In the genomic region with DNA sequence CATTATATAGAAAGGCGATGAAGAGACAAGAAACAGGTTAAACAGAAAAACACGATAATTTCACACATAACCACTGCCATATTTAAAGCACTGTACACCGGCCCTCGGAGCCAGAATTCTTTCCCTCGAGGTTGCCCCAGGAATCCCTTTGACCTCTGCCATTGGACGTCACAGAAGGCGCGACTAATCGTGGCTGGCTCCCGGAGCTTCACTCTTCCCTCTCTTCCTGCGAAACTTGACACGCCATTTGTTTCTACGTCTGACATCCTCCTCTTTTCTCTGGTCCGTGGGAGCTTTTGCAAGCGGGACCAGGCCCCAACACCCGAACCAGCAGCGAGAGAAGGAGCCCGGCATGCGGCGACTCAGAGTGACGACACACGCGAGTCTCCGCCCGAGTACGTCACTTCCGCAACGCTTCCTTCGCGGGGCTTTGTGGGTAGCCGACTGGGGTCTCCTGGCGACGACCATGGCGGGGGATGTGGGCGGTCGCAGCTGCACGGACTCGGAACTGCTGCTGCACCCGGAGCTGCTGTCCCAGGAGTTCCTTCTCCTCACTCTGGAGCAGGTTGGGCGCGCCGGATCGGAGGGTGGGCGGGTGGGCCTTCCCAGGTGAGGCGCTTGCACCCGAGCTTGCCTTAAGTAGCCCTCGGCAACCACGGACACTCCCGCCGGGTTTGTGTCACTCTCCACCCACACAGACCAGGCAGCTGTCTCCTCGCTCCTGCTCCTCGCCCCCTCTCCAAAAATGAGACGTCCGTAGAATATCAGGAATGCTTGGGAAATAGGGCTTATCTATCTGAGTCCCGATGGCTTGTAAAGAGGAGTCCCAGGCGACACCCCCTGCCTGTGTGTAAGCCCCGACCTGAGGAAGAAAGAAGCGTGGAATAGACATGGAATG, we compare ENCODE assay signal across 8 cellular contexts. TPM values are rescaled to one million over a fixed set of nuclear protein-coding genes. Genes with fewer than 3 reads are reported as not detected.
DNase-seq lines count a peak whose midpoint lies in the region; ATAC-seq and TF ChIP-seq lines count a peak whose summit lies in the region.

A gene (plus strand): TSS at position 419 of the 898 bp plus-strand sequence. CDS start 48 bp downstream, at position 467.

- peaks cover 47% of the 10 kb centered on the region for H3K36me3 ChIP-seq in SJSA1
- H3K36me3 ChIP-seq in gastroesophageal sphincter = peaks cover 0 to 26% of the 10 kb centered on the region in 2 donors
- peaks cover 8 to 42% of the 10 kb centered on the region in 2 donors for H3K36me3 ChIP-seq in neuronal stem cell (replicated peaks in 1 of 2; ENCODE audit: control insufficient read depth in 2 of 2, insufficient read depth in 2 of 2, low read length in 2 of 2)

- TF ChIP-seq CTCF in gastroesophageal sphincter (IDR thresholded peaks at IDR 0.05) (no peak), subcutaneous adipose tissue (IDR thresholded peaks at IDR 0.05; ENCODE audit: low read depth) (no peak)

- H3K23ac ChIP-seq in neuronal stem cell (ENCODE audit: low read depth, low read length, poor library complexity) = peak within 1 kb of the TSS; percentile 61

- WGBS in gastroesophageal sphincter (ENCODE audit: low coverage in 1 of 2), 2 donors = 0% methylated on average over 15 to 34 of the region's 58 CpGs
- WGBS in neuronal stem cell (ENCODE audit: extremely low coverage in 2 of 2, insufficient read length in 2 of 2, insufficient replicate concordance in 1 of 2), 2 donors = no CpG with 5 or more reads among the region's 58 CpGs

- no peak within 1 kb of the TSS for H4K8ac ChIP-seq in neuronal stem cell (ENCODE audit: low read depth, low read length)

- H3K9me3 ChIP-seq in SJSA1 (replicated peaks) (no peaks in the 10 kb centered on the region), gastroesophageal sphincter (no peaks in the 10 kb centered on the region), neuronal stem cell (replicated peaks in 1 of 2; ENCODE audit: control insufficient read depth in 2 of 2, insufficient read depth in 1 of 2, low read depth in 1 of 2, low read length in 2 of 2) (no peaks in the 10 kb centered on the region)

- H2BK12ac ChIP-seq in neuronal stem cell (ENCODE audit: low read length) = no peak within 1 kb of the TSS

- peak within 1 kb of the TSS; percentile 76 for H3K4me2 ChIP-seq in neuronal stem cell (ENCODE audit: insufficient read depth, low read length, poor library complexity, severe bottlenecking)

- peak within 1 kb of the TSS; percentile 100 for H2AFZ ChIP-seq in neuronal stem cell (ENCODE audit: low read length)

- H3K14ac ChIP-seq in neuronal stem cell (ENCODE audit: low read length) = peak within 1 kb of the TSS; percentile 67

- DNase-seq in GM03348 (ENCODE audit: low spot score) (peak; percentile 90), HEK293T (ENCODE audit: extremely low spot score) (peak; percentile 90), MV-4-11 (lab: John Stamatoyannopoulos, UW) (peak; percentile 82), SJSA1 (ENCODE audit: low read depth in 1 of 2, low spot score in 2 of 2) (peak; percentile 87 to 95), neuronal stem cell (ENCODE audit: low spot score) (peak; percentile 92)
- peak; percentile 76 to 86 (median 80) for DNase-seq in activated naive CD4-positive, alpha-beta T cell (lab: John Stamatoyannopoulos, UW)

- no peak within 1 kb of the TSS for H3K4ac ChIP-seq in neuronal stem cell (ENCODE audit: low read length)

- H2AK5ac ChIP-seq in neuronal stem cell (ENCODE audit: low read depth, low read length) = no peak within 1 kb of the TSS

- TF ChIP-seq EP300 in gastroesophageal sphincter (IDR thresholded peaks at IDR 0.05) = no peak

- H3K18ac ChIP-seq in neuronal stem cell (ENCODE audit: low read length) = peak within 1 kb of the TSS; percentile 99

- no peak within 1 kb of the TSS for H4K91ac ChIP-seq in neuronal stem cell (ENCODE audit: low read depth, low read length, poor library complexity)

- peak within 1 kb of the TSS; percentile 91 for H3K4me3 ChIP-seq in SJSA1
- H3K4me3 ChIP-seq in gastroesophageal sphincter = peak within 1 kb of the TSS; percentile 69 to 77
- peak within 1 kb of the TSS; percentile 73 to 92 for H3K4me3 ChIP-seq in neuronal stem cell (ENCODE audit: low read length in 2 of 2)

- no peak within 1 kb of the TSS for H2BK120ac ChIP-seq in neuronal stem cell (ENCODE audit: low read depth, low read length)

- no peak within 1 kb of the TSS for H2BK15ac ChIP-seq in neuronal stem cell (ENCODE audit: low read length)

- POLR2A ChIA-PET in HEK293T (lab: Yijun Ruan, JAX) = interaction anchor here (1.0 to 2.1 kb wide), 4 partner anchors 9 to 19 kb away, joined by 4 to 22 read pairs (median 6); a partner anchor contains a TSS

- H3K9ac ChIP-seq in neuronal stem cell (ENCODE audit: low read depth, low read length, poor library complexity) = peak within 1 kb of the TSS; percentile 47

- H3K27me3 ChIP-seq in SJSA1 (replicated peaks) (no peaks in the 10 kb centered on the region), gastroesophageal sphincter (no peaks in the 10 kb centered on the region), neuronal stem cell (ENCODE audit: control insufficient read depth in 3 of 3, insufficient read depth in 3 of 3, low read depth in 1 of 3, low read length in 3 of 3) (no peaks in the 10 kb centered on the region)

- peak within 1 kb of the TSS; percentile 75 for H2BK5ac ChIP-seq in neuronal stem cell (ENCODE audit: low read length)

- peaks cover 2% of the 10 kb centered on the region for H3K79me1 ChIP-seq in neuronal stem cell (ENCODE audit: low read depth, low read length)

- peak within 1 kb of the TSS; percentile 100 for H3K27ac ChIP-seq in SJSA1
- peak within 1 kb of the TSS; percentile 85 to 95 (median 92) for H3K27ac ChIP-seq in gastroesophageal sphincter
- peak within 1 kb of the TSS; percentile 92 for H3K27ac ChIP-seq in neuronal stem cell (replicated peaks; ENCODE audit: low read length)

- TF ChIP-seq POLR2A in gastroesophageal sphincter (IDR thresholded peaks at IDR 0.05) = peak in 1 of 2 donors; percentile 16

- ATAC-seq in gastroesophageal sphincter = peak; percentile 97

- CTCF ChIA-PET in HEK293T (lab: Yijun Ruan, JAX) = no interaction called here

- H3K4me1 ChIP-seq in SJSA1 (replicated peaks) (peaks cover 12% of the 10 kb centered on the region), gastroesophageal sphincter (peaks cover 6 to 34% (median 15%) of the 10 kb centered on the region in 3 donors), neuronal stem cell (ENCODE audit: control insufficient read depth in 2 of 2, insufficient read depth in 1 of 2, low read depth in 1 of 2, low read length in 2 of 2) (peaks cover 3 to 14% of the 10 kb centered on the region in 2 donors)

TF ChIP-seq in HEK293T, 16 proteins besides CTCF, POLR2A, EP300 and RAD21:
- no peak for TF ChIP-seq BHLHE40 (IDR thresholded peaks at IDR 0.05; ENCODE audit: borderline replicate concordance)
- TF ChIP-seq TARDBP (IDR thresholded peaks at IDR 0.05) = no peak
- 0 out of 2 replicates have a peak, but pooled peaks have one; percentile 36 for TF ChIP-seq ELF4 (IDR thresholded peaks at IDR 0.05)
- TF ChIP-seq HDGF (IDR thresholded peaks at IDR 0.05; ENCODE audit: borderline replicate concordance) = no peak
- no peak for TF ChIP-seq FOXM1 (IDR thresholded peaks at IDR 0.05; ENCODE audit: borderline replicate concordance)
- peak; percentile 60 for TF ChIP-seq L3MBTL2 (conservative IDR thresholded peaks at IDR 0.05)
- TF ChIP-seq SUZ12 (IDR thresholded peaks at IDR 0.05) = no peak
- TF ChIP-seq FOXA1 (IDR thresholded peaks at IDR 0.05) = no peak
- TF ChIP-seq ARNT (IDR thresholded peaks at IDR 0.05) = no peak
- peak; percentile 45 for TF ChIP-seq NFRKB (IDR thresholded peaks at IDR 0.05)
- TF ChIP-seq, protein P1, sequence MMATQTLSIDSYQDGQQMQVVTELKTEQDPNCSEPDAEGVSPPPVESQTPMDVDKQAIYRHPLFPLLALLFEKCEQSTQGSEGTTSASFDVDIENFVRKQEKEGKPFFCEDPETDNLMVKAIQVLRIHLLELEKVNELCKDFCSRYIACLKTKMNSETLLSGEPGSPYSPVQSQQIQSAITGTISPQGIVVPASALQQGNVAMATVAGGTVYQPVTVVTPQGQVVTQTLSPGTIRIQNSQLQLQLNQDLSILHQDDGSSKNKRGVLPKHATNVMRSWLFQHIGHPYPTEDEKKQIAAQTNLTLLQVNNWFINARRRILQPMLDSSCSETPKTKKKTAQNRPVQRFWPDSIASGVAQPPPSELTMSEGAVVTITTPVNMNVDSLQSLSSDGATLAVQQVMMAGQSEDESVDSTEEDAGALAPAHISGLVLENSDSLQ (IDR thresholded peaks at IDR 0.05) = no peak
- TF ChIP-seq LEF1 (IDR thresholded peaks at IDR 0.05; ENCODE audit: borderline replicate concordance) = no peak; the same call in 1 of the 2 replicates
- TF ChIP-seq ZNF384 (IDR thresholded peaks at IDR 0.05) = no peak
- TF ChIP-seq FOXK2 (IDR thresholded peaks at IDR 0.05) = no peak
- TF ChIP-seq CTBP1 (IDR thresholded peaks at IDR 0.05; ENCODE audit: borderline replicate concordance) = no peak
- no peak for TF ChIP-seq SP1 (IDR thresholded peaks at IDR 0.05)

RNA-seq across cellular contexts. Expression of the gene that starts here (rescaled TPM):
- total RNA-seq in SJSA1 (2014; rRNA removed; shearing (Covaris generic)) = 18.6 and 19.6 TPM in 2 replicates
- total RNA-seq in gastroesophageal sphincter (10 to 100 TPM; 16.9 to 30.0 (median 20.7) TPM), subcutaneous adipose tissue (10 to 100 TPM; 13.4 to 30.5 (median 18.2) TPM)
- 24.1 TPM for polyA plus RNA-seq in neuronal stem cell (2013, experiment 1 of 2)
- 24.0 TPM for polyA plus RNA-seq in neuronal stem cell (2013, experiment 2 of 2)

Comparison
In these comparisons a context has a peak if more than half of its experiments do, and no peak if none do; other contexts are left out.
1. Peak in every context shown above with its lines: DNase-seq, ATAC-seq, H3K4me3 ChIP-seq and H3K27ac ChIP-seq.